In the genomic region with DNA sequence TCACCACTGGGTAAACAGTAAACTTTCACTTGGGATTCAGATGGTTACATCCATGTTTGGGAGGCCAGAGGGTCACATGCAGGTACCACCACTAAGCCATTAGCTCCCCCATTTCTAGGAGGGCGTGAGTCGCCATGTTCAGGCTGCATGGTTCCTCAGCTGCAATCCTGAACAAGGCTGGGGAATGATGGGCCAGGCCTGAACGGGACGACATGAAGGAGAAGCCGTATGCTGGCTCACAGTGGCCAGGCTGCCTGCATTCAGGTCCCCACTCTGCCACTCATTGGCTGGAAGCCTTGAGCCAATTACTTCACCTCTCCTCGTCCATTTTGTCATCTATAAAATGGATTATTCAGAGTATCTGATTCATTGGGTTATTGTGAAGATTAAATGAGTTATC, we compare ENCODE assay signal across 28 cellular contexts. TPM values are rescaled to one million over a fixed set of nuclear protein-coding genes. Genes with fewer than 3 reads are reported as not detected.
"Had no signal": no experiment of that assay in that cellular context is flagged by ENCODE, and none has a peak within 500 bp of the region (broad histone marks: within the 10 kb centered on the region; RNA-seq: fewer than 3 reads in every experiment).

No MANE protein-coding gene starts in this region.

- H3K4me3 Mint-ChIP-seq: activated CD4-positive, alpha-beta memory T cell treated with anti-CD3 and anti-CD28 coated beads, Interleukin-2, amount 10 ng/mL, durations not matched to agents 7 days and 5 days; activated CD4-positive, alpha-beta T cell treated with anti-CD3 and anti-CD28 coated beads, Interleukin-2, amount 10 ng/mL, durations not matched to agents 7 days and 5 days; activated naive CD4-positive, alpha-beta T cell treated with anti-CD3 and anti-CD28 coated beads, Interleukin-2, amount 10 ng/mL, durations not matched to agents 7 days and 5 days; activated naive CD8-positive, alpha-beta T cell treated with anti-CD3 and anti-CD28 coated beads, Interleukin-2, amount 10 ng/mL, durations not matched to agents 7 days and 5 days; activated T-cell treated with anti-CD3 and anti-CD28 coated beads, Interleukin-2, amount 50 U/mL, for 24 hours; activated T-cell treated with anti-CD3 and anti-CD28 coated beads, Interleukin-2, amount 50 U/mL, for 72 hours; central memory CD8-positive, alpha-beta T cell; WTC11 had no signal

- H3K9me3 Mint-ChIP-seq: activated CD4-positive, alpha-beta memory T cell treated with anti-CD3 and anti-CD28 coated beads, Interleukin-2, amount 10 ng/mL, durations not matched to agents 7 days and 5 days; activated CD4-positive, alpha-beta T cell treated with anti-CD3 and anti-CD28 coated beads, Interleukin-2, amount 10 ng/mL, durations not matched to agents 7 days and 5 days; activated naive CD4-positive, alpha-beta T cell treated with anti-CD3 and anti-CD28 coated beads, Interleukin-2, amount 10 ng/mL, durations not matched to agents 7 days and 5 days; activated naive CD4-positive, alpha-beta T cell treated with anti-CD3 and anti-CD28 coated beads, Interleukin-2, amount 50 U/mL, for 72 hours; activated naive CD8-positive, alpha-beta T cell treated with anti-CD3 and anti-CD28 coated beads, Interleukin-2, amount 10 ng/mL, durations not matched to agents 7 days and 5 days; activated T-cell treated with anti-CD3 and anti-CD28 coated beads, Interleukin-2, amount 50 U/mL, for 24 hours; activated T-cell treated with anti-CD3 and anti-CD28 coated beads, Interleukin-2, amount 50 U/mL, for 72 hours; central memory CD8-positive, alpha-beta T cell; WTC11 had no signal

- DNase-seq: activated gamma-delta T cell, cortex of kidney, esophagus squamous epithelium had no signal

- H3K9me3 ChIP-seq: esophagus squamous epithelium, gastroesophageal sphincter had no signal

- H3K27ac ChIP-seq: brain microvascular endothelial cell, epithelial cell of prostate, esophagus squamous epithelium, gastroesophageal sphincter, VCaP had no signal

- H3K4me3 ChIP-seq: esophagus squamous epithelium, gastroesophageal sphincter had no signal

- H3K4me1 Mint-ChIP-seq: activated naive CD4-positive, alpha-beta T cell treated with anti-CD3 and anti-CD28 coated beads, Interleukin-2, amount 10 ng/mL, durations not matched to agents 7 days and 5 days had no signal

- H3K36me3 ChIP-seq: brain microvascular endothelial cell, esophagus squamous epithelium, gastroesophageal sphincter had no signal

- H3K27ac Mint-ChIP-seq: activated CD4-positive, alpha-beta memory T cell treated with anti-CD3 and anti-CD28 coated beads, Interleukin-2, amount 10 ng/mL, durations not matched to agents 7 days and 5 days; activated CD4-positive, alpha-beta T cell treated with anti-CD3 and anti-CD28 coated beads, Interleukin-2, amount 10 ng/mL, durations not matched to agents 7 days and 5 days; activated naive CD4-positive, alpha-beta T cell treated with anti-CD3 and anti-CD28 coated beads, Interleukin-2, amount 10 ng/mL, durations not matched to agents 7 days and 5 days; activated naive CD4-positive, alpha-beta T cell treated with anti-CD3 and anti-CD28 coated beads, Interleukin-2, amount 50 U/mL, for 72 hours; activated naive CD8-positive, alpha-beta T cell treated with anti-CD3 and anti-CD28 coated beads, Interleukin-2, amount 10 ng/mL, durations not matched to agents 7 days and 5 days; activated T-cell treated with anti-CD3 and anti-CD28 coated beads, Interleukin-2, amount 50 U/mL, for 24 hours; activated T-cell treated with anti-CD3 and anti-CD28 coated beads, Interleukin-2, amount 50 U/mL, for 72 hours had no signal

- H3K36me3 Mint-ChIP-seq: activated naive CD4-positive, alpha-beta T cell treated with anti-CD3 and anti-CD28 coated beads, Interleukin-2, amount 10 ng/mL, durations not matched to agents 7 days and 5 days; activated naive CD4-positive, alpha-beta T cell treated with anti-CD3 and anti-CD28 coated beads, Interleukin-2, amount 50 U/mL, for 72 hours; activated naive CD8-positive, alpha-beta T cell treated with anti-CD3 and anti-CD28 coated beads, Interleukin-2, amount 10 ng/mL, durations not matched to agents 7 days and 5 days; WTC11 had no signal

RNA-seq across cellular contexts. Expression of a gene that starts 9.0 kb away (rescaled TPM):
- total RNA-seq: activated CD4-positive, alpha-beta memory T cell treated with anti-CD3 and anti-CD28 coated beads, Interleukin-2, amount 10 ng/mL, durations not matched to agents 7 days and 5 days; activated CD4-positive, alpha-beta T cell treated with anti-CD3 and anti-CD28 coated beads, Interleukin-2, amount 10 ng/mL, durations not matched to agents 7 days and 5 days; activated naive CD4-positive, alpha-beta T cell treated with anti-CD3 and anti-CD28 coated beads, Interleukin-2, amount 50 U/mL, for 72 hours; activated naive CD8-positive, alpha-beta T cell treated with anti-CD3 and anti-CD28 coated beads, Interleukin-2, amount 10 ng/mL, durations not matched to agents 7 days and 5 days; activated T-cell treated with anti-CD3 and anti-CD28 coated beads, Interleukin-2, amount 50 U/mL, for 72 hours; astrocyte; bronchial epithelial cell; cardiac septum; chondrocyte; dermis blood vessel endothelial cell; endothelial cell of umbilical vein; fibroblast of lung; fibroblast of villous mesenchyme; gastroesophageal sphincter; glomerular endothelial cell; T-helper 1 cell treated with Interleukin-12 subunit alpha and Interleukin-12 subunit beta and Interleukin-4 antibody, amounts not matched to agents 30 ng/mL and 1 ng/mL, for 36 hours; T-helper 2 cell treated with Interferon-gamma antibody and Interleukin-4, amounts not matched to agents 100 ng/mL and 5 ng/mL, for 36 hours; WTC11 had no signal
- polyA plus RNA-seq: endothelial cell of umbilical vein, esophagus, fibroblast of lung had no signal

RNA-seq across cellular contexts. Expression of a gene that starts 36.7 kb away (rescaled TPM):
- total RNA-seq: bronchial epithelial cell; chondrocyte; fibroblast of lung; fibroblast of villous mesenchyme; T-helper 2 cell treated with Interferon-gamma antibody and Interleukin-4, amounts not matched to agents 100 ng/mL and 5 ng/mL, for 36 hours had no signal
- polyA plus RNA-seq: fibroblast of lung had no signal

RNA-seq across cellular contexts. Expression of a gene that starts 47.8 kb away (rescaled TPM):
- total RNA-seq: activated CD4-positive, alpha-beta memory T cell treated with anti-CD3 and anti-CD28 coated beads, Interleukin-2, amount 10 ng/mL, durations not matched to agents 7 days and 5 days; activated CD4-positive, alpha-beta T cell treated with anti-CD3 and anti-CD28 coated beads, Interleukin-2, amount 10 ng/mL, durations not matched to agents 7 days and 5 days; activated naive CD4-positive, alpha-beta T cell treated with anti-CD3 and anti-CD28 coated beads, Interleukin-2, amount 50 U/mL, for 72 hours; activated naive CD8-positive, alpha-beta T cell treated with anti-CD3 and anti-CD28 coated beads, Interleukin-2, amount 10 ng/mL, durations not matched to agents 7 days and 5 days; activated T-cell treated with anti-CD3 and anti-CD28 coated beads, Interleukin-2, amount 50 U/mL, for 72 hours; bronchial epithelial cell; dermis blood vessel endothelial cell; endothelial cell of umbilical vein; esophagus squamous epithelium; gastroesophageal sphincter; glomerular endothelial cell; T-helper 1 cell treated with Interleukin-12 subunit alpha and Interleukin-12 subunit beta and Interleukin-4 antibody, amounts not matched to agents 30 ng/mL and 1 ng/mL, for 36 hours; T-helper 2 cell treated with Interferon-gamma antibody and Interleukin-4, amounts not matched to agents 100 ng/mL and 5 ng/mL, for 36 hours had no signal
- polyA plus RNA-seq: endothelial cell of umbilical vein had no signal
